ENCODE assay signal across 8 cellular contexts in the genomic region with DNA sequence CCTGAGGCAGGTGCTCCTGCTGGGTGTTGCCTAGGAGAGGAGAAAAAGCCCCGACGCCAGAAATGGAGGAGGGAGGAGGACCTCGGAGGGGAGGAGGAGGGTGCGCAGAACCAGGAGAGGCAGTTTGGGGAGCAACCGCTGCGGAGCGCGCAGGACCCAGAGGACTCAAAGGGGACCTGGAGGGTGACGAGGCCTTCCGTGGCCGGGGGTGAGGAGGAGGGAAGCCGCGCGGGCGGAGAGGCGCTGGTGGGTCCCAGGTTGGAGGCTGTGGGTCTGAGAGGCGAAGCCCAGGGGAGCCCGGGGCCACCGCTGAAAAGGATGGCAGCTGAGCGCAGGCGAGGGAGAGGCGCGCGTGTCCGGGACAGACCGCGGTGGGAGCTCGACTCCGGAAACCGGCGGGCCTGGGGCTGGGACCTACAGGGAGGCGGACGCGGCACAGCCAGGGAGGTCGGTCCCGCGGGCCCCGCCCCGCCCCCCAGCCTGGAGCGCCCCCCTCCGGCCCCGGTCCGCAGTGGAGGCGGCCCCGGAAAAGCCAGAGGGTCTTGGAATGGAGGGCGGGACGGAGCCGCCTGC. TPM values are rescaled to one million over a fixed set of nuclear protein-coding genes. Genes with fewer than 3 reads are reported as not detected.
DNase-seq lines count a peak whose midpoint lies in the region; ATAC-seq and TF ChIP-seq lines count a peak whose summit lies in the region.

No MANE protein-coding gene starts in this region.

- H4K8ac ChIP-seq in trophoblast cell (ENCODE audit: low read depth, low read length) = peak overlapping the region; percentile 50

- DNase-seq in DMS79 treated with DMSO at 0.1 percent for 48 hours (lab: John Stamatoyannopoulos, UW) (peak; percentile 28), T1000 (lab: John Stamatoyannopoulos, UW) (peak; percentile 51), fibroblast of mammary gland (ENCODE audit: low read depth) (no peak), trophoblast cell (no peak), KG1 (lab: John Stamatoyannopoulos, UW) (no peak)

- H3K9me3 ChIP-seq in trophoblast cell (ENCODE audit: insufficient read depth, low read depth, low read length) = peaks cover 9% of the 10 kb centered on the region

- H3K23ac ChIP-seq in trophoblast cell (ENCODE audit: low read length) = no peak overlapping the region

- peaks cover 14 to 19% of the 10 kb centered on the region in 2 experiments for H3K36me3 ChIP-seq in trophoblast cell (ENCODE audit: control insufficient read depth in 1 of 2, insufficient read depth in 2 of 2, low read length in 2 of 2)

- H3K9ac ChIP-seq in trophoblast cell (ENCODE audit: low read length) = no peak overlapping the region

- no peak overlapping the region for H2AFZ ChIP-seq in trophoblast cell (ENCODE audit: insufficient read depth, low read length, poor library complexity)

- H3K18ac ChIP-seq in trophoblast cell (ENCODE audit: low read length) = peak overlapping the region; percentile 51

- no peak overlapping the region for H3K27ac ChIP-seq in trophoblast cell (ENCODE audit: low read depth, low read length)

- H3K79me1 ChIP-seq in trophoblast cell (ENCODE audit: low read length) = peaks cover 7% of the 10 kb centered on the region

- TF ChIP-seq CTCF in fibroblast of mammary gland (conservative IDR thresholded peaks at IDR 0.05; ENCODE audit: control insufficient read depth, insufficient read depth, low read depth, low read length) = no peak

- no peak overlapping the region for H3K4ac ChIP-seq in trophoblast cell (ENCODE audit: low read depth, low read length)

- no peaks in the 10 kb centered on the region for H3K79me2 ChIP-seq in trophoblast cell (ENCODE audit: control insufficient read depth, insufficient read depth, low read length, poor library complexity)

- H2BK5ac ChIP-seq in trophoblast cell (ENCODE audit: low read depth, low read length, poor library complexity) = no peak overlapping the region

- no peak overlapping the region for H2BK120ac ChIP-seq in trophoblast cell (ENCODE audit: insufficient read depth, low read length, poor library complexity)

- H3K14ac ChIP-seq in trophoblast cell (ENCODE audit: low read length) = peak overlapping the region; percentile 16

- H3K4me2 ChIP-seq in trophoblast cell (ENCODE audit: low read length) = peak overlapping the region; percentile 78

- H4K12ac ChIP-seq in trophoblast cell (ENCODE audit: low read depth, low read length) = no peak overlapping the region

- peak overlapping the region; percentile 60 for H4K91ac ChIP-seq in trophoblast cell (ENCODE audit: low read depth, low read length)

- ATAC-seq in GM19455 (IDR thresholded peaks at IDR 0.05; ENCODE audit: unreplicated experiment) (peak; percentile 38), HG03460 (IDR thresholded peaks at IDR 0.05; ENCODE audit: unreplicated experiment) (peak; percentile 17), GM19324 (IDR thresholded peaks at IDR 0.05; ENCODE audit: low FRiP score, unreplicated experiment) (no peak)

- WGBS in trophoblast cell (ENCODE audit: extremely low coverage, insufficient coverage, insufficient read length) = no CpG with 5 or more reads among the region's 48 CpGs

- peaks cover 10% of the 10 kb centered on the region for H3K27me3 ChIP-seq in trophoblast cell (ENCODE audit: insufficient read depth, low read length)

- H3K4me1 ChIP-seq in trophoblast cell (ENCODE audit: control insufficient read depth in 1 of 2, insufficient read depth in 2 of 2, low read length in 2 of 2) = peaks cover 18 to 24% of the 10 kb centered on the region in 2 experiments

- H3K4me3 ChIP-seq in fibroblast of mammary gland (ENCODE audit: control insufficient read depth, low read depth, low read length) (peak overlapping the region; percentile 16), trophoblast cell (ENCODE audit: low read depth, low read length) (peak overlapping the region; percentile 51)

- no peak overlapping the region for H2AK5ac ChIP-seq in trophoblast cell (ENCODE audit: low read length)

- H2BK12ac ChIP-seq in trophoblast cell (ENCODE audit: low read length) = no peak overlapping the region

RNA-seq across cellular contexts. Expression of a gene that starts 15.1 kb away (rescaled TPM):
- polyA plus RNA-seq in trophoblast cell (2013) = 3.2 and 3.4 TPM in 2 replicates

RNA-seq across cellular contexts. Expression of a gene that starts 39.1 kb away (rescaled TPM):
- 92.6 and 100 TPM in 2 replicates for polyA plus RNA-seq in trophoblast cell (2013)

RNA-seq across cellular contexts. Expression of a gene that starts 45.7 kb away (rescaled TPM):
- polyA plus RNA-seq in trophoblast cell (2013) = 69.0 and 69.9 TPM in 2 replicates

RNA-seq across cellular contexts. Expression of a gene that starts 56.9 kb away (rescaled TPM):
- polyA plus RNA-seq in trophoblast cell (2013) = 12.1 and 12.5 TPM in 2 replicates

RNA-seq across cellular contexts. Expression of a gene that starts 59.1 kb away (rescaled TPM):
- 20.5 and 21.2 TPM in 2 replicates for polyA plus RNA-seq in trophoblast cell (2013)

Comparison
In these comparisons a context has a peak if more than half of its experiments do, and no peak if none do; other contexts are left out.
1. DNase-seq: peak in DMS79 treated with DMSO at 0.1 percent for 48 hours (single experiment) and T1000 (single experiment); none in fibroblast of mammary gland (single experiment), trophoblast cell (0 of 2) and KG1 (single experiment).